10 cellular contexts compared by ENCODE assay signal in the genomic region with DNA sequence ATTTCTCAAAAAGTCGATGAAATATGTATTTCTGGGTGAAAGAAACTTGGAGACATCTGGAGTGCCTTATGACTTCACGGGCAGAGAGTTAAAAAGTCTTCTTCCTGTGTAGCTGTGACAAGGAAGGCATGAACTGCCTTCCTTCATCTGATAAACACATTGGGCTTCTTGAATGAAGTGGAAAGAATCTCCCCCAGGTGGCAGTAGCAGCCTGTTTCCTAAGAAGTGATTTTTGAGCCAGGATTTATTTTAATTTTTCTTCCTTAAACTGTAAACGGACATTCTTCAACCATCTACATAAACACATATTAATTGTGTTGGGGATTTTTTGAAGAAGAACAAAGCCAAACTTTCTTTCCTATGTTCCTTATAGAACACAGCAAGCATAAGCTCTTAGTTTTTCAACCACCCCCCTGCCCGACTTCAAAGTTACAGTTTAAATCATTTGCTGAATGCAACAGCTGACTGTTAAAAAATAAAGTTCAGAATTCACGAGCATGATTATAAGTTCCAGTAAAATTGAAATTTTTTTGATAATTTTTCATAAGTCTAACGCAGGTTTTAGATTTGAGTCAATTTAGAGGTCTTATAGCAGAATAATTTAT. TPM values are rescaled to one million over a fixed set of nuclear protein-coding genes. Genes with fewer than 3 reads are reported as not detected.
DNase-seq lines count a peak whose midpoint lies in the region; ATAC-seq and TF ChIP-seq lines count a peak whose summit lies in the region.
"Had no signal": no experiment of that assay in that cellular context is flagged by ENCODE, and none has a peak within 500 bp of the region (broad histone marks: within the 10 kb centered on the region; RNA-seq: fewer than 3 reads in every experiment).

No MANE protein-coding gene starts in this region.

- no peaks in the 10 kb centered on the region for H3K79me2 ChIP-seq in neural cell (replicated peaks; ENCODE audit: insufficient read depth, low read length)

- H3K4me1 Mint-ChIP-seq in endothelial cell (ENCODE audit: unreplicated experiment) = peaks cover 32% of the 10 kb centered on the region

- H3F3A ChIP-seq in neural cell (ENCODE audit: insufficient read depth, low read length, poor library complexity, severe bottlenecking) = no peaks in the 10 kb centered on the region

- no peaks in the 10 kb centered on the region for H3K27me3 ChIP-seq in neural cell (ENCODE audit: insufficient read depth, low read depth, low read length)
- H3K27me3 ChIP-seq: BLaER1 treated with 17β-estradiol and CSF1 and Interleukin-3, amounts not matched to agents 10 nM and 100 nM had no signal

- no peak overlapping the region for H3K27ac ChIP-seq in neural cell (ENCODE audit: low read length)

- H3K9ac ChIP-seq in neural cell (ENCODE audit: low read length) = no peak overlapping the region
- H3K9ac ChIP-seq: BLaER1 treated with 17β-estradiol and CSF1 and Interleukin-3, amounts not matched to agents 10 nM and 100 nM had no signal

- no peaks in the 10 kb centered on the region for H3K9me3 Mint-ChIP-seq in endothelial cell (ENCODE audit: unreplicated experiment)
- H3K9me3 Mint-ChIP-seq: stimulated activated naive CD8-positive, alpha-beta T cell treated with anti-CD3 and anti-CD28 coated beads, Interleukin-15, Interleukin-2, amounts not matched to agents 100 ng/mL and 50 ng/mL, for 24 hours had no signal

- no peak overlapping the region for H3K4me3 ChIP-seq in neural cell (ENCODE audit: low read length)
- H3K4me3 ChIP-seq: BLaER1 treated with 17β-estradiol and CSF1 and Interleukin-3, amounts not matched to agents 10 nM and 100 nM had no signal

- H3K36me3 Mint-ChIP-seq in endothelial cell (ENCODE audit: low read depth, unreplicated experiment) = no peaks in the 10 kb centered on the region

- DNase-seq in NCI-H1417 (lab: John Stamatoyannopoulos, UW) (peak; percentile 1 to 73 (median 26)), NCI-H1417 treated with DMSO at 0.1 percent for 48 hours (lab: John Stamatoyannopoulos, UW) (no peak), RKO (ENCODE audit: low spot score) (peak; percentile 86), endothelial cell (ENCODE audit: low spot score) (peak; percentile 51), NCI-H2029 treated with DMSO at 0.1 percent for 48 hours (lab: John Stamatoyannopoulos, UW) (no peak)

- no peaks in the 10 kb centered on the region for H3K36me3 ChIP-seq in neural cell (ENCODE audit: insufficient read depth, low read length)
- H3K36me3 ChIP-seq: BLaER1 treated with 17β-estradiol and CSF1 and Interleukin-3, amounts not matched to agents 10 nM and 100 nM had no signal

- TF ChIP-seq CTCF in endothelial cell (IDR thresholded peaks at IDR 0.05; ENCODE audit: unreplicated experiment) = peak; percentile 20
- TF ChIP-seq CTCF in neural cell (IDR thresholded peaks at IDR 0.05; ENCODE audit: poor library complexity, severe bottlenecking) = peak; percentile 82

- no peaks in the 10 kb centered on the region for H3K9me3 ChIP-seq in neural cell (ENCODE audit: low read length)
- H3K9me3 ChIP-seq: BLaER1 treated with 17β-estradiol and CSF1 and Interleukin-3, amounts not matched to agents 10 nM and 100 nM had no signal

- no peak overlapping the region for H2AFZ ChIP-seq in neural cell (ENCODE audit: low read depth, low read length)

- peak overlapping the region; percentile 68 for H3K27ac Mint-ChIP-seq in endothelial cell (ENCODE audit: unreplicated experiment)
- H3K27ac Mint-ChIP-seq: stimulated activated naive CD8-positive, alpha-beta T cell treated with anti-CD3 and anti-CD28 coated beads, Interleukin-15, Interleukin-2, amounts not matched to agents 100 ng/mL and 50 ng/mL, for 24 hours had no signal

- no peaks in the 10 kb centered on the region for H3K27me3 Mint-ChIP-seq in endothelial cell (ENCODE audit: unreplicated experiment)

- ATAC-seq in GM19372 (IDR thresholded peaks at IDR 0.05; ENCODE audit: low read depth, unreplicated experiment) (peak; percentile 59), HG03571 (IDR thresholded peaks at IDR 0.05; ENCODE audit: unreplicated experiment) (peak; percentile 58)

- no peak overlapping the region for H3K4me2 ChIP-seq in neural cell (ENCODE audit: low read length)

- H3K9me2 ChIP-seq in neural cell (ENCODE audit: insufficient read depth, low read length) = no peaks in the 10 kb centered on the region

- no peaks in the 10 kb centered on the region for H4K20me1 ChIP-seq in neural cell (ENCODE audit: insufficient read depth)
- H4K20me1 ChIP-seq: BLaER1 treated with 17β-estradiol and CSF1 and Interleukin-3, amounts not matched to agents 10 nM and 100 nM had no signal

- no peak overlapping the region for H3K4me3 Mint-ChIP-seq in endothelial cell (ENCODE audit: unreplicated experiment)
- H3K4me3 Mint-ChIP-seq: stimulated activated naive CD8-positive, alpha-beta T cell treated with anti-CD3 and anti-CD28 coated beads, Interleukin-15, Interleukin-2, amounts not matched to agents 100 ng/mL and 50 ng/mL, for 24 hours had no signal

- TF ChIP-seq EP300 in neural cell (conservative IDR thresholded peaks at IDR 0.05; ENCODE audit: poor library complexity, severe bottlenecking) = no peak

- peak; percentile 85 for TF ChIP-seq RAD21 in neural cell (conservative IDR thresholded peaks at IDR 0.05)

TF ChIP-seq in neural cell, 6 proteins besides CTCF, POLR2A, EP300 and RAD21:
- TF ChIP-seq TAF1 (IDR thresholded peaks at IDR 0.05; ENCODE audit: low read depth) = no peak
- TF ChIP-seq SMC3 (conservative IDR thresholded peaks at IDR 0.05; ENCODE audit: poor library complexity) = peak; percentile 89
- TF ChIP-seq EZH2 (IDR thresholded peaks at IDR 0.05; ENCODE audit: borderline replicate concordance, insufficient read depth, low read length, poor library complexity, severe bottlenecking) = no peak
- no peak for TF ChIP-seq MXI1 (conservative IDR thresholded peaks at IDR 0.05; ENCODE audit: poor library complexity, severe bottlenecking)

RNA-seq across cellular contexts. Expression of a gene that starts 1.0 kb away (rescaled TPM):
- not detected for total RNA-seq in endothelial cell (ENCODE audit: unreplicated experiment)
- not detected in 2 replicates for polyA plus RNA-seq in neural cell
- not detected in 2 replicates for polyA minus RNA-seq in neural cell

RNA-seq across cellular contexts. Expression of a gene that starts 53.2 kb away (rescaled TPM):
- 25.4 TPM for total RNA-seq in endothelial cell (ENCODE audit: unreplicated experiment)
- polyA plus RNA-seq in neural cell = 46.5 and 52.1 TPM in 2 replicates
- 40.9 and 45.6 TPM in 2 replicates for polyA minus RNA-seq in neural cell

RNA-seq across cellular contexts. Expression of a gene that starts 53.5 kb away (rescaled TPM):
- 48.6 TPM for total RNA-seq in endothelial cell (ENCODE audit: unreplicated experiment)
- polyA plus RNA-seq in neural cell = 53.8 and 55.0 TPM in 2 replicates
- polyA minus RNA-seq in neural cell = 143 and 158 TPM in 2 replicates

Comparison
In these comparisons a context has a peak if more than half of its experiments do, and no peak if none do; other contexts are left out.
1. DNase-seq: peak in NCI-H1417 (3 of 3), RKO (single experiment) and endothelial cell (single experiment); none in NCI-H1417 treated with DMSO at 0.1 percent for 48 hours (single experiment) and NCI-H2029 treated with DMSO at 0.1 percent for 48 hours (single experiment).